In genomic region chr19:29385191-29385795, GRCh38 we compare ENCODE assay signal across 19 cellular contexts.
DNase-seq lines count a peak whose midpoint lies in the region; ATAC-seq and TF ChIP-seq lines count a peak whose summit lies in the region.
"Had no signal": no experiment of that assay in that cellular context is flagged by ENCODE, and none has a peak within 500 bp of the region (broad histone marks: within the 10 kb centered on the region; RNA-seq: fewer than 3 reads in every experiment).

No MANE protein-coding gene starts in this region.

- no peak overlapping the region for H3K27ac ChIP-seq in sigmoid colon
- H3K27ac ChIP-seq: PC-9, RWPE1 had no signal

- TF ChIP-seq CTCF in chondrocyte (IDR thresholded peaks at IDR 0.05), result no peak
- no peak for TF ChIP-seq CTCF in nephron progenitor cell (IDR thresholded peaks at IDR 0.05)
- no peak for TF ChIP-seq CTCF in sigmoid colon (IDR thresholded peaks at IDR 0.05)

- H3K27ac Mint-ChIP-seq in chondrocyte (ENCODE audit: unreplicated experiment) (no peak overlapping the region), nephron progenitor cell (peak overlapping the region; percentile 85)
- H3K27ac Mint-ChIP-seq: CD4-positive, CD25-positive, alpha-beta regulatory T cell had no signal

- intact Hi-C loops in sigmoid colon (cut with DNase I), result no loop called here

- no peak for TF ChIP-seq EP300 in sigmoid colon (IDR thresholded peaks at IDR 0.05)

- no peaks in the 10 kb centered on the region for H3K36me3 ChIP-seq in sigmoid colon
- H3K36me3 ChIP-seq: HAP-1 had no signal

- no peaks in the 10 kb centered on the region for H3K27me3 Mint-ChIP-seq in chondrocyte (ENCODE audit: low read depth)
- peaks cover 26% of the 10 kb centered on the region for H3K27me3 Mint-ChIP-seq in nephron progenitor cell (ENCODE audit: low read depth, poor library complexity)

- H3K9me3 Mint-ChIP-seq in chondrocyte (ENCODE audit: low read depth) (peaks cover 16% of the 10 kb centered on the region), nephron progenitor cell (peaks cover 5% of the 10 kb centered on the region)

- peaks cover 0 to 16% (median 0%) of the 10 kb centered on the region in 3 donors for H3K27me3 ChIP-seq in sigmoid colon

- no peaks in the 10 kb centered on the region for H3K36me3 Mint-ChIP-seq in chondrocyte (ENCODE audit: low read depth)
- H3K36me3 Mint-ChIP-seq in nephron progenitor cell (ENCODE audit: low read depth), result no peaks in the 10 kb centered on the region
- H3K36me3 Mint-ChIP-seq: CD4-positive, CD25-positive, alpha-beta regulatory T cell had no signal

- no peaks in the 10 kb centered on the region for H3K4me1 Mint-ChIP-seq in chondrocyte (ENCODE audit: low read depth)
- peaks cover 21% of the 10 kb centered on the region for H3K4me1 Mint-ChIP-seq in nephron progenitor cell
- H3K4me1 Mint-ChIP-seq: CD4-positive, CD25-positive, alpha-beta regulatory T cell had no signal

- DNase-seq in chondrocyte (ENCODE audit: low spot score) (peak; percentile 57), islet precursor cell (peak; percentile 28), nephron progenitor cell (no peak), sigmoid colon (peak; percentile 61), OCI-M2 (lab: John Stamatoyannopoulos, UW; ENCODE audit: unreplicated experiment) (no peak)
- DNase-seq in activated effector memory CD4-positive, alpha-beta T cell treated with Interleukin-2 at 50 U/mL for 16 hours, result no peak
- DNase-seq in stimulated activated CD4-positive, alpha-beta T cell treated with anti-CD3 and anti-CD28 coated beads, Interleukin-2, amount 100 ng/mL, for 48 hours, result no peak
- DNase-seq: CD4-positive, CD25-positive, alpha-beta regulatory T cell; COR-L47; DMS79; Kasumi-1; NCI-H1694 treated with DMSO at 0.1 percent for 48 hours; NCI-H2081 treated with DMSO at 0.1 percent for 48 hours; NCI-H2171 treated with DMSO at 0.1 percent for 48 hours; NCI-H526; PC-9 had no signal

- 77 to 80% methylated on average over 13 of the region's 13 CpGs for WGBS in sigmoid colon, 2 donors

- H3K9me3 ChIP-seq in sigmoid colon, result no peaks in the 10 kb centered on the region
- H3K9me3 ChIP-seq: HAP-1 had no signal

- H3K4me3 Mint-ChIP-seq in chondrocyte (ENCODE audit: unreplicated experiment) (no peak overlapping the region), nephron progenitor cell (no peak overlapping the region)
- H3K4me3 Mint-ChIP-seq: CD4-positive, CD25-positive, alpha-beta regulatory T cell had no signal

- ATAC-seq in GM21367 (IDR thresholded peaks at IDR 0.05; ENCODE audit: unreplicated experiment), result no peak

- no peak for TF ChIP-seq POLR2A in sigmoid colon (IDR thresholded peaks at IDR 0.05)

- H3K4me1 ChIP-seq in sigmoid colon, result no peaks in the 10 kb centered on the region
- H3K4me1 ChIP-seq: HAP-1 had no signal

- no peak overlapping the region for H3K4me3 ChIP-seq in sigmoid colon
- H3K4me3 ChIP-seq: HAP-1, PC-9 had no signal

Comparison
In these comparisons a context has a peak if more than half of its experiments do, and no peak if none do; other contexts are left out.
1. DNase-seq: peak in chondrocyte (single experiment), islet precursor cell (single experiment) and sigmoid colon (single experiment); none in nephron progenitor cell (single experiment), activated effector memory CD4-positive, alpha-beta T cell treated with Interleukin-2 at 50 U/mL for 16 hours (single experiment), OCI-M2 (single experiment) and stimulated activated CD4-positive, alpha-beta T cell treated with anti-CD3 and anti-CD28 coated beads, Interleukin-2, amount 100 ng/mL, for 48 hours (0 of 2).